Comparison of ENCODE assay signal across 18 cellular contexts in the genomic region with DNA sequence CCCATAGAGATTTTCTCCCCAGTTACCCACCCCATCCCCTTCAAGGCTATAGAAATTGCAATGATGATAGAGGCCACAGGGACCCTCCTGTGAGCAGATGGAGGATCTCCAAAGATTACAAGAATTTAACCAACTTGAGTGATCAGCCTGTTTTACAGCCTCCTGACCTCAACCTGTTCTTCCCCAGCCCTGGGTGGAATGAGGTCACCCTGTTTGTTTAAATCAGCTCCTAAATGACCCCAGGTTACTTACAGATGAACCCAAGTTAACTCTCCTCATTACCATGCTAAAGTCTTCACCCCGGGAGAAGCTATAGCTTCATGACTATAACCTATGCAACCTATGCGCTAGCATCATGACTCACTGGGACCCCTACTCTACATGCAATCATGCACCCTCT. TPM values are rescaled to one million over a fixed set of nuclear protein-coding genes. Genes with fewer than 3 reads are reported as not detected.
DNase-seq lines count a peak whose midpoint lies in the region; ATAC-seq lines count a peak whose summit lies in the region.
"Had no signal": no experiment of that assay in that cellular context is flagged by ENCODE, and none has a peak within 500 bp of the region (broad histone marks: within the 10 kb centered on the region; RNA-seq: fewer than 3 reads in every experiment).

No MANE protein-coding gene starts in this region.

- POLR2A ChIA-PET in activated CD8-positive, alpha-beta T cell treated with anti-CD3 and anti-CD28 coated beads, Interleukin-2, amount 10 ng/mL, durations not matched to agents 7 days and 5 days (lab: Charles Lee) = interaction anchor here (1.5 kb wide), 1 partner anchor 130 kb away, joined by 3 read pairs; the partner anchor contains the start of gene CLN3

- peak overlapping the region; percentile 45 for H3K27ac ChIP-seq in HUES48 (ENCODE audit: low read depth, low read length)
- H3K27ac ChIP-seq: cardiac muscle cell, SK-N-MC had no signal

- H3K4me1 ChIP-seq in HUES48 (ENCODE audit: control insufficient read depth, insufficient read depth, low read length) = peaks cover 16% of the 10 kb centered on the region; the same call in 1 of the 2 replicates

- peaks cover 9% of the 10 kb centered on the region for H3K36me3 Mint-ChIP-seq in activated CD4-positive, alpha-beta T cell treated with anti-CD3 and anti-CD28 coated beads, Interleukin-2, amount 10 ng/mL, durations not matched to agents 24 days and 14 days (ENCODE audit: low read depth)
- H3K36me3 Mint-ChIP-seq in activated CD8-positive, alpha-beta T cell treated with anti-CD3 and anti-CD28 coated beads, Interleukin-2, amount 10 ng/mL, durations not matched to agents 7 days and 5 days (ENCODE audit: low read depth) = peaks cover 12% of the 10 kb centered on the region
- no peaks in the 10 kb centered on the region for H3K36me3 Mint-ChIP-seq in natural killer cell treated with Interleukin-12 subunit alpha and Interleukin-12 subunit beta and Interleukin-15 and Interleukin-18, amount 100 ng/mL, for 72 hours

- CTCF ChIA-PET in activated CD8-positive, alpha-beta T cell treated with anti-CD3 and anti-CD28 coated beads, Interleukin-2, amount 10 ng/mL, durations not matched to agents 7 days and 5 days (lab: Charles Lee) = no interaction called here

- no peak for ATAC-seq in activated CD8-positive, alpha-beta T cell treated with anti-CD3 and anti-CD28 coated beads, Interleukin-2, amount 10 ng/mL, durations not matched to agents 7 days and 5 days
- no peak for ATAC-seq in natural killer cell treated with Interleukin-12 subunit alpha and Interleukin-12 subunit beta and Interleukin-15 and Interleukin-18, amount 100 ng/mL, for 72 hours
- ATAC-seq in activated CD4-positive, CD25-positive, alpha-beta regulatory T cell treated with anti-CD3 and anti-CD28 coated beads, Interleukin-2, amount 50 U/mL, for 24 hours = no peak
- no peak for ATAC-seq in HG03520 (IDR thresholded peaks at IDR 0.05; ENCODE audit: unreplicated experiment)

- DNase-seq in activated CD4-positive, alpha-beta T cell treated with anti-CD3 and anti-CD28 coated beads, Interleukin-2, amount 10 ng/mL, durations not matched to agents 24 days and 14 days = no peak
- DNase-seq in activated CD4-positive, alpha-beta T cell treated with anti-CD3 and anti-CD28 coated beads for 48 hours = no peak
- no peak for DNase-seq in activated CD8-positive, alpha-beta T cell treated with anti-CD3 and anti-CD28 coated beads, Interleukin-2, amount 10 ng/mL, durations not matched to agents 7 days and 5 days
- no peak for DNase-seq in natural killer cell treated with Interleukin-12 subunit alpha and Interleukin-12 subunit beta and Interleukin-15 and Interleukin-18, amount 100 ng/mL, for 72 hours (ENCODE audit: low spot score)
- no peak for DNase-seq in activated gamma-delta T cell (lab: John Stamatoyannopoulos, UW)
- DNase-seq: activated CD4-positive, CD25-positive, alpha-beta regulatory T cell; activated effector memory CD4-positive, alpha-beta T cell treated with anti-CD3 and anti-CD28 coated beads, Interleukin-2, amount 50 U/mL, for 16 hours; effector memory CD4-positive, alpha-beta T cell; HCEC 1CT; MM.1S; substantia nigra had no signal

- H3K27ac Mint-ChIP-seq in activated CD4-positive, alpha-beta T cell treated with anti-CD3 and anti-CD28 coated beads, Interleukin-2, amount 10 ng/mL, durations not matched to agents 24 days and 14 days = peak overlapping the region; percentile 23
- peak overlapping the region; percentile 14 for H3K27ac Mint-ChIP-seq in activated CD8-positive, alpha-beta T cell treated with anti-CD3 and anti-CD28 coated beads, Interleukin-2, amount 10 ng/mL, durations not matched to agents 7 days and 5 days
- peak overlapping the region in 1 of 2 donors; percentile 9 for H3K27ac Mint-ChIP-seq in natural killer cell treated with Interleukin-12 subunit alpha and Interleukin-12 subunit beta and Interleukin-15 and Interleukin-18, amount 100 ng/mL, for 72 hours

- no peak overlapping the region for H3K4me3 ChIP-seq in HUES48 (ENCODE audit: low read depth, low read length)
- H3K4me3 ChIP-seq: cardiac muscle cell, SK-N-MC had no signal

- intact Hi-C loops in activated CD4-positive, alpha-beta T cell treated with anti-CD3 and anti-CD28 coated beads, Interleukin-2, amount 10 ng/mL, durations not matched to agents 24 days and 14 days (cut with micrococcal nuclease) = no loop called here

- no peaks in the 10 kb centered on the region for H3K27me3 ChIP-seq in HUES48 (ENCODE audit: control insufficient read depth, insufficient read depth, low read length)
- H3K27me3 ChIP-seq: cardiac muscle cell had no signal

- H3K36me3 ChIP-seq in HUES48 (ENCODE audit: control insufficient read depth, insufficient read depth, low read length) = no peaks in the 10 kb centered on the region
- H3K36me3 ChIP-seq: cardiac muscle cell had no signal

- peaks cover 9% of the 10 kb centered on the region for H3K27me3 Mint-ChIP-seq in activated CD4-positive, alpha-beta T cell treated with anti-CD3 and anti-CD28 coated beads, Interleukin-2, amount 10 ng/mL, durations not matched to agents 24 days and 14 days
- H3K27me3 Mint-ChIP-seq in activated CD8-positive, alpha-beta T cell treated with anti-CD3 and anti-CD28 coated beads, Interleukin-2, amount 10 ng/mL, durations not matched to agents 7 days and 5 days (ENCODE audit: low read depth) = peaks cover 7% of the 10 kb centered on the region
- peaks cover 6 to 9% of the 10 kb centered on the region in 2 donors for H3K27me3 Mint-ChIP-seq in natural killer cell treated with Interleukin-12 subunit alpha and Interleukin-12 subunit beta and Interleukin-15 and Interleukin-18, amount 100 ng/mL, for 72 hours

- peaks cover 10% of the 10 kb centered on the region for H3K4me1 Mint-ChIP-seq in activated CD4-positive, alpha-beta T cell treated with anti-CD3 and anti-CD28 coated beads, Interleukin-2, amount 10 ng/mL, durations not matched to agents 24 days and 14 days
- H3K4me1 Mint-ChIP-seq in activated CD8-positive, alpha-beta T cell treated with anti-CD3 and anti-CD28 coated beads, Interleukin-2, amount 10 ng/mL, durations not matched to agents 7 days and 5 days (ENCODE audit: low read depth) = peaks cover 20% of the 10 kb centered on the region
- H3K4me1 Mint-ChIP-seq in natural killer cell treated with Interleukin-12 subunit alpha and Interleukin-12 subunit beta and Interleukin-15 and Interleukin-18, amount 100 ng/mL, for 72 hours (ENCODE audit: low read depth in 2 of 2) = peaks cover 4 to 7% of the 10 kb centered on the region in 2 donors

- no peaks in the 10 kb centered on the region for H3K9me3 ChIP-seq in HUES48 (ENCODE audit: control insufficient read depth, insufficient read depth, low read length)

- no peak overlapping the region for H3K9ac ChIP-seq in HUES48 (ENCODE audit: low read depth, low read length)

- no peaks in the 10 kb centered on the region for H3K9me3 Mint-ChIP-seq in activated CD4-positive, alpha-beta T cell treated with anti-CD3 and anti-CD28 coated beads, Interleukin-2, amount 10 ng/mL, durations not matched to agents 24 days and 14 days
- no peaks in the 10 kb centered on the region for H3K9me3 Mint-ChIP-seq in activated CD8-positive, alpha-beta T cell treated with anti-CD3 and anti-CD28 coated beads, Interleukin-2, amount 10 ng/mL, durations not matched to agents 7 days and 5 days (ENCODE audit: insufficient read depth)
- no peaks in the 10 kb centered on the region for H3K9me3 Mint-ChIP-seq in natural killer cell treated with Interleukin-12 subunit alpha and Interleukin-12 subunit beta and Interleukin-15 and Interleukin-18, amount 100 ng/mL, for 72 hours

- peak overlapping the region; percentile 86 for H3K4me3 Mint-ChIP-seq in activated CD4-positive, alpha-beta T cell treated with anti-CD3 and anti-CD28 coated beads, Interleukin-2, amount 10 ng/mL, durations not matched to agents 24 days and 14 days
- peak overlapping the region; percentile 85 for H3K4me3 Mint-ChIP-seq in activated CD8-positive, alpha-beta T cell treated with anti-CD3 and anti-CD28 coated beads, Interleukin-2, amount 10 ng/mL, durations not matched to agents 7 days and 5 days
- peak overlapping the region; percentile 24 for H3K4me3 Mint-ChIP-seq in natural killer cell treated with Interleukin-12 subunit alpha and Interleukin-12 subunit beta and Interleukin-15 and Interleukin-18, amount 100 ng/mL, for 72 hours

RNA-seq across cellular contexts. Expression of gene SULT1A1, which starts 11.9 kb away (rescaled TPM):
- 9.4 and 12.1 TPM in 2 replicates for total RNA-seq in activated CD4-positive, alpha-beta T cell treated with anti-CD3 and anti-CD28 coated beads, Interleukin-2, amount 10 ng/mL, durations not matched to agents 24 days and 14 days
- 10 to 100 TPM; 11.8 to 13.0 TPM for total RNA-seq in activated CD8-positive, alpha-beta T cell treated with anti-CD3 and anti-CD28 coated beads, Interleukin-2, amount 10 ng/mL, durations not matched to agents 7 days and 5 days
- total RNA-seq in natural killer cell treated with Interleukin-12 subunit alpha and Interleukin-12 subunit beta and Interleukin-15 and Interleukin-18, amount 100 ng/mL, for 72 hours = 1 to 10 TPM; 4.4 to 7.8 TPM

RNA-seq across cellular contexts. Expression of gene NPIPB8, which starts 16.1 kb away (rescaled TPM):
- total RNA-seq in activated CD4-positive, alpha-beta T cell treated with anti-CD3 and anti-CD28 coated beads, Interleukin-2, amount 10 ng/mL, durations not matched to agents 24 days and 14 days = 1.3 and 2.4 TPM in 2 replicates
- 1 to 10 TPM in 1 of 2 experiments, under 1 TPM in 1; 0.89 to 1.0 TPM for total RNA-seq in activated CD8-positive, alpha-beta T cell treated with anti-CD3 and anti-CD28 coated beads, Interleukin-2, amount 10 ng/mL, durations not matched to agents 7 days and 5 days
- under 1 TPM in 1 of 2 donors, not detected in 1; 0.31 TPM for total RNA-seq in natural killer cell treated with Interleukin-12 subunit alpha and Interleukin-12 subunit beta and Interleukin-15 and Interleukin-18, amount 100 ng/mL, for 72 hours
- total RNA-seq: cardiac muscle cell, frontal cortex, osteocyte had no signal

RNA-seq across cellular contexts. Expression of gene SULT1A2, which starts 24.9 kb away (rescaled TPM):
- total RNA-seq in activated CD4-positive, alpha-beta T cell treated with anti-CD3 and anti-CD28 coated beads, Interleukin-2, amount 10 ng/mL, durations not matched to agents 24 days and 14 days = 0.23 and 0.52 TPM in 2 replicates
- under 1 TPM; 0.42 to 0.57 TPM for total RNA-seq in activated CD8-positive, alpha-beta T cell treated with anti-CD3 and anti-CD28 coated beads, Interleukin-2, amount 10 ng/mL, durations not matched to agents 7 days and 5 days
- total RNA-seq in natural killer cell treated with Interleukin-12 subunit alpha and Interleukin-12 subunit beta and Interleukin-15 and Interleukin-18, amount 100 ng/mL, for 72 hours = under 1 TPM in 1 of 2 donors, not detected in 1; 0.61 TPM

Comparison
In these comparisons a context has a peak if more than half of its experiments do, and no peak if none do; other contexts are left out.
1. H3K4me3 Mint-ChIP-seq: peak in every context shown above with its lines; median percentile 86 in activated CD4-positive, alpha-beta T cell treated with anti-CD3 and anti-CD28 coated beads, Interleukin-2, amount 10 ng/mL, durations not matched to agents 24 days and 14 days; 85 in activated CD8-positive, alpha-beta T cell treated with anti-CD3 and anti-CD28 coated beads, Interleukin-2, amount 10 ng/mL, durations not matched to agents 7 days and 5 days; 24 in natural killer cell treated with Interleukin-12 subunit alpha and Interleukin-12 subunit beta and Interleukin-15 and Interleukin-18, amount 100 ng/mL, for 72 hours.